Comparison of ENCODE assay signal across 12 cellular contexts in genomic region chr7:101185258-101185839, GRCh38.
DNase-seq lines count a peak whose midpoint lies in the region; ATAC-seq, FAIRE-seq and TF ChIP-seq lines count a peak whose summit lies in the region.
"Had no signal": no experiment of that assay in that cellular context is flagged by ENCODE, and none has a peak within 500 bp of the region (broad histone marks: within the 10 kb centered on the region; RNA-seq: fewer than 3 reads in every experiment).

No MANE protein-coding gene starts in this region.

- peak; percentile 97 for DNase-seq in COLO829 (ENCODE audit: low spot score)
- peak; percentile 80 for DNase-seq in kidney tubule cell (ENCODE audit: low spot score)
- DNase-seq in HTR-8/SVneo (ENCODE audit: insufficient read length, low spot score) = no peak
- no peak for DNase-seq in stimulated activated CD4-positive, alpha-beta T cell treated with anti-CD3 and anti-CD28 coated beads, Interleukin-4, amount 100 ng/mL, for 24 hours
- DNase-seq: activated CD4-positive, alpha-beta memory T cell treated with anti-CD3 and anti-CD28 coated beads for 36 hours; activated effector memory CD4-positive, alpha-beta T cell treated with anti-CD3 and anti-CD28 coated beads, Interleukin-2, amount 50 U/mL, for 16 hours; mesendoderm; T-helper 2 cell had no signal

- no peak for FAIRE-seq in HTR-8/SVneo (lab: Jason Lieb, UNC)
- FAIRE-seq: endometrium, GM18507 had no signal

- ATAC-seq in SK-N-SH treated with all-trans-retinoic acid at 6 μM for 48 hours (peak; percentile 28), HG03025 (IDR thresholded peaks at IDR 0.05; ENCODE audit: low FRiP score, unreplicated experiment) (no peak)

TF ChIP-seq in SK-N-SH treated with all-trans-retinoic acid at 6 μM for 48 hours, 23 proteins besides CTCF, POLR2A, EP300 and RAD21:
- peak; percentile 72; the same call in 1 of the 2 replicates for TF ChIP-seq ISL1 (CRISPR knock-in tag; IDR thresholded peaks at IDR 0.05)
- TF ChIP-seq CREB5 (CRISPR knock-in tag; IDR thresholded peaks at IDR 0.05; ENCODE audit: low read depth) = no peak
- TF ChIP-seq TSHZ2 (CRISPR knock-in tag; IDR thresholded peaks at IDR 0.05) = no peak

Comparison
In these comparisons a context has a peak if more than half of its experiments do, and no peak if none do; other contexts are left out.
1. DNase-seq: peak in COLO829 (single experiment) and kidney tubule cell (single experiment); none in HTR-8/SVneo (single experiment) and stimulated activated CD4-positive, alpha-beta T cell treated with anti-CD3 and anti-CD28 coated beads, Interleukin-4, amount 100 ng/mL, for 24 hours (single experiment).